Comparison of ENCODE assay signal across 9 cellular contexts in the genomic region with DNA sequence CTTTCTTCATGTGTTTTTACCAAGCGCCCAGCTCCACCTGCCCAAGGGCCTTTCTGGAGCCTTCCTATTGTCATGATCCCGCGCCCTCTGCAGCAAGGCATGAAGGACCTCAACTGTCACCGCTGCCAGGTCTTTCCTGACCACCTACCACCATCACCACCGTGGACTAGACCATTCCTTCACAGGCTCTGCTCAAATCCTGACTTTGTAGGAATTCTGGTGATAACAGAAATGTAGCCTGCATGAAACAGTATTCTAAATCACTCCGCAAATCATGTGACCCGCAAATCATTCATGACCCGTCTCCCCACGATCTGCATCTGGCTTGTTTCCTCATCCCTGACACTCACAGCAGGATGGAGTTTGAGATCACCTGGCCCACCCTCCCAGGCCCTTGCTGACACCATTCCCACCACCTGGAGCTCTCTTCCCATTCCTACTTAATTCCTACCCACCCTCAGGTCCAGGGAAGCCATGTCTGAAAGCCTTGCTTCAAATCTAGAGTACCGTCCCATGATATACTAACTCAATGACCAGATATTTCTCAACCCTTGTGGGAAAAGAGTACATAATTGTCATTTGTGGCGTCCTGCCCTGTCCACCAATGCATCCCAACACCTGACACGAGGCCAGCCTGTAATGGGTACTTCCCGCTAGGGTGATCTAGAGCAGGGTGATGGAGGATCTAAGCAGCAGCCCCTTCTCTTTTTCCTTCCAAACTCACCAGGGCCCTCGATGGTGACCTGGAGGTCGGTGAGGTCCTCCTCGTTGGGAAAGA. TPM values are rescaled to one million over a fixed set of nuclear protein-coding genes. Genes with fewer than 3 reads are reported as not detected.
A peak's percentile ranks its signal among the peaks of the same experiment; 100 is the strongest.
DNase-seq lines count a peak whose midpoint lies in the region; ATAC-seq, FAIRE-seq and TF ChIP-seq lines count a peak whose summit lies in the region.
"Had no signal": no experiment of that assay in that cellular context is flagged by ENCODE, and none has a peak within 500 bp of the region (broad histone marks: within the 10 kb centered on the region; RNA-seq: fewer than 3 reads in every experiment).

No MANE protein-coding gene starts in this region.

- ATAC-seq in CD4-positive, alpha-beta T cell (ENCODE audit: poor library complexity), result no peak

- H2AFZ ChIP-seq in MM.1S (ENCODE audit: low read length) (no peak overlapping the region), neuron (ENCODE audit: low read depth, low read length) (no peak overlapping the region)

- H3K79me2 ChIP-seq in MM.1S (ENCODE audit: low read length), result peaks cover 46% of the 10 kb centered on the region

- H3K36me3 ChIP-seq in MM.1S (replicated peaks; ENCODE audit: insufficient read depth, low read length) (peaks cover 17% of the 10 kb centered on the region), duodenal mucosa (ENCODE audit: control insufficient read depth in 1 of 2, insufficient read depth in 2 of 2, low read length in 2 of 2) (peaks cover 25 to 38% of the 10 kb centered on the region in 2 donors), neuron (ENCODE audit: insufficient read depth, low read length) (peaks cover 46% of the 10 kb centered on the region)

- H3K4me1 Mint-ChIP-seq in CD4-positive, alpha-beta T cell (ENCODE audit: low read depth), result peaks cover 29% of the 10 kb centered on the region

- H3K4me2 ChIP-seq in MM.1S (ENCODE audit: low read depth, low read length), result peak overlapping the region; percentile 98

- peaks cover 20% of the 10 kb centered on the region for H3K4me1 ChIP-seq in MM.1S (ENCODE audit: low read length)
- peaks cover 15 to 22% of the 10 kb centered on the region in 2 donors for H3K4me1 ChIP-seq in duodenal mucosa (ENCODE audit: control insufficient read depth in 1 of 2, insufficient read depth in 2 of 2, low read length in 2 of 2)
- H3K4me1 ChIP-seq in neuron (ENCODE audit: insufficient read depth, low read length), result peaks cover 20% of the 10 kb centered on the region

- POLR2A ChIA-PET in CD4-positive, alpha-beta T cell (lab: Charles Lee), result interaction anchor here (1.0 to 2.3 kb wide), 8 partner anchors 12 to 152 kb away, joined by 3 to 45 read pairs (median 11); partner anchors contain the start of genes KMT5C, PPP6R1, RPL28 and TMEM238

- no peaks in the 10 kb centered on the region for H3K27me3 Mint-ChIP-seq in CD4-positive, alpha-beta T cell

- H3K9me3 ChIP-seq in CD4-positive, alpha-beta T cell (ENCODE audit: control insufficient read depth, low read length), result no peaks in the 10 kb centered on the region
- H3K9me3 ChIP-seq in MM.1S (replicated peaks; ENCODE audit: insufficient read depth, low read length) (no peaks in the 10 kb centered on the region), duodenal mucosa (ENCODE audit: control insufficient read depth in 1 of 2, low read length in 2 of 2) (no peaks in the 10 kb centered on the region), neuron (ENCODE audit: low read length) (no peaks in the 10 kb centered on the region)

- CTCF ChIA-PET in CD4-positive, alpha-beta T cell (lab: Charles Lee), result interaction anchor here (0.6 kb wide), 1 partner anchor 11 kb away, joined by 3 read pairs; no protein-coding TSS in a partner anchor

- peak overlapping the region; percentile 99 for H3K27ac Mint-ChIP-seq in CD4-positive, alpha-beta T cell

- no peak for DNase-seq in CD4-positive, alpha-beta T cell
- no peak for DNase-seq in MM.1S
- DNase-seq in NCI-H2196 treated with DMSO at 0.1 percent for 48 hours (lab: John Stamatoyannopoulos, UW; ENCODE audit: unreplicated experiment), result no peak
- no peak for DNase-seq in KBM-7
- no peak for DNase-seq in GM19239 (ENCODE audit: insufficient read length, low spot score)
- no peak for DNase-seq in SKM-1 treated with dmso at 0.1 percent for 144 hours (lab: John Stamatoyannopoulos, UW; ENCODE audit: unreplicated experiment)
- DNase-seq: NCI-H2029 had no signal

- in situ Hi-C loops in KBM-7 (cut with MboI; ENCODE audit: low pct_unique_long_range_greater_than_20kb, low sequenced_read_pairs), result no loop called here

- no peaks in the 10 kb centered on the region for H3K27me3 ChIP-seq in CD4-positive, alpha-beta T cell (ENCODE audit: control insufficient read depth, insufficient read depth, low read length)
- H3K27me3 ChIP-seq in MM.1S (replicated peaks; ENCODE audit: insufficient read depth, low read length) (peaks cover 2% of the 10 kb centered on the region; the same call in 1 of the 2 replicates), duodenal mucosa (ENCODE audit: control insufficient read depth in 1 of 2, insufficient read depth in 2 of 2, low read length in 2 of 2) (no peaks in the 10 kb centered on the region), neuron (ENCODE audit: insufficient read depth, low read length) (no peaks in the 10 kb centered on the region)

- H4K20me1 ChIP-seq in MM.1S (ENCODE audit: insufficient read depth, low read length), result peaks cover 20% of the 10 kb centered on the region

- no peaks in the 10 kb centered on the region for H3K9me2 ChIP-seq in MM.1S (replicated peaks; ENCODE audit: insufficient read depth, low read length)

- no peak overlapping the region for H3K27ac ChIP-seq in CD4-positive, alpha-beta T cell (ENCODE audit: low read depth, low read length)
- H3K27ac ChIP-seq in MM.1S (ENCODE audit: low read length), result no peak overlapping the region
- no peak overlapping the region for H3K27ac ChIP-seq in duodenal mucosa (ENCODE audit: low read depth, low read length)

- H3K36me3 Mint-ChIP-seq in CD4-positive, alpha-beta T cell (ENCODE audit: low read depth), result peaks cover 60% of the 10 kb centered on the region

- H3K9me3 Mint-ChIP-seq in CD4-positive, alpha-beta T cell, result no peaks in the 10 kb centered on the region

- peak overlapping the region; percentile 94 for H3K4me3 Mint-ChIP-seq in CD4-positive, alpha-beta T cell

- peaks cover 30% of the 10 kb centered on the region for H3F3A ChIP-seq in MM.1S (ENCODE audit: insufficient read depth, low read length)

- TF ChIP-seq CTCF in CD4-positive, alpha-beta T cell (IDR thresholded peaks at IDR 0.05), result no peak
- no peak for TF ChIP-seq CTCF in MM.1S (IDR thresholded peaks at IDR 0.05; ENCODE audit: low read length)

- peak overlapping the region; percentile 91; the same call in 1 of the 2 replicates for H3K9ac ChIP-seq in MM.1S (ENCODE audit: low read length)
- H3K9ac ChIP-seq in duodenal mucosa (ENCODE audit: low read depth in 1 of 2, low read length in 2 of 2), result peak overlapping the region; percentile 63 to 71

- FAIRE-seq in GM19239 (lab: Jason Lieb, UNC), result no peak

- intact Hi-C loops in CD4-positive, alpha-beta T cell (cut with DNase I, micrococcal nuclease), result loop anchor here in 1 of 2 experiments (1.0 to 10.0 kb wide), 6 partner anchors 20 to 229 kb away; partner anchors contain the start of genes C19orf85, ISOC2, KMT5C and PPP6R1

- H3K4me3 ChIP-seq in MM.1S (ENCODE audit: low read length), result peak overlapping the region; percentile 89
- H3K4me3 ChIP-seq in duodenal mucosa (ENCODE audit: low read depth in 1 of 2, low read length in 2 of 2), result peak overlapping the region; percentile 78 to 79
- peak overlapping the region; percentile 60 for H3K4me3 ChIP-seq in neuron (ENCODE audit: low read length)

RNA-seq across cellular contexts. Expression of gene UBE2S, which starts 1.3 kb away (rescaled TPM):
- total RNA-seq in CD4-positive, alpha-beta T cell, result 10 to 100 TPM; 50.9 to 62.9 TPM

RNA-seq across cellular contexts. Expression of gene RPL28, which starts 20.5 kb away (rescaled TPM):
- total RNA-seq in CD4-positive, alpha-beta T cell, result 1,000 to 10,000 TPM; 3,995 to 4,178 TPM

RNA-seq across cellular contexts. Expression of gene TMEM238, which starts 22.2 kb away (rescaled TPM):
- 10 to 100 TPM; 14.2 to 14.3 TPM for total RNA-seq in CD4-positive, alpha-beta T cell

RNA-seq across cellular contexts. Expression of gene TMEM190, which starts 29.7 kb away (rescaled TPM):
- total RNA-seq in CD4-positive, alpha-beta T cell, result not detected

RNA-seq across cellular contexts. Expression of gene IL11, which starts 36.0 kb away (rescaled TPM):
- under 1 TPM; 0.22 to 0.92 TPM for total RNA-seq in CD4-positive, alpha-beta T cell
